ENCODE assay signal across 2 cellular contexts in the genomic region with DNA sequence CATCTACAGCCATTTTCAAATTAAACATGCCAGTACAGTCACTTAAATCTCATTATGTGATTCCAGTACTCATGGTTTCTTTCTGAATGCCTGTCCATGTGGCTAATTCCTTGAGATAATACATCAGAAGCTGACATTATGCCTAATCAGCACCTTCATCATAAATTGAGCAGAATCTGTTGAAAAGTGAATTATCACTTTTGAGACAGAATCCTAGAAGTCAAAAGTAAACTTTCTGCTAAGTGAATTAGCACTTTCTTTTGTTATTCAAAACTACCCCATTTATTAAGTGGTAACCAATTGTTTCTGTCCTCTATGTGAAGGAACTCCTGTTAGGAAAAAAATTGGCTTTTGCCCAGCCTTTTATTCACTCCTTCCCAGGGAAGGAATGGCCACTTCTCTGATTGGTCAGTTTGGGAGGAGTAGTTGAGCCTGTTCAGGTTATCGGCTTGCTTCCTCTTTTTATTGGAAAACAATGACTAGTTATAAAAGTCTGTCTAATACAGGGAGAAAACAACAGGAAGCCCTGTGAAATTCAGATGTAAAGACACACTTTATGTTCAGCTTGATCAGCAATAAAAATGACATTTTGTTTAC.
TF ChIP-seq lines count a peak whose summit lies in the region.

No MANE protein-coding gene starts in this region.

TF ChIP-seq in SK-N-SH, 30 proteins besides CTCF, POLR2A, EP300 and RAD21 (continued from another document):
- TF ChIP-seq, protein P1, sequence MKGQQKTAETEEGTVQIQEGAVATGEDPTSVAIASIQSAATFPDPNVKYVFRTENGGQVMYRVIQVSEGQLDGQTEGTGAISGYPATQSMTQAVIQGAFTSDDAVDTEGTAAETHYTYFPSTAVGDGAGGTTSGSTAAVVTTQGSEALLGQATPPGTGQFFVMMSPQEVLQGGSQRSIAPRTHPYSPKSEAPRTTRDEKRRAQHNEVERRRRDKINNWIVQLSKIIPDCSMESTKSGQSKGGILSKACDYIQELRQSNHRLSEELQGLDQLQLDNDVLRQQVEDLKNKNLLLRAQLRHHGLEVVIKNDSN (IDR thresholded peaks at IDR 0.05; ENCODE audit: borderline replicate concordance, low read depth), result no peak
- no peak for TF ChIP-seq NRF1 (IDR thresholded peaks at IDR 0.05; ENCODE audit: low read depth, low read length)
- TF ChIP-seq FOSL2 (IDR thresholded peaks at IDR 0.05; ENCODE audit: borderline replicate concordance, low read depth), result no peak
- no peak for TF ChIP-seq TEAD4 (IDR thresholded peaks at IDR 0.05; ENCODE audit: borderline replicate concordance, insufficient read depth)
- TF ChIP-seq GATA2 (CRISPR knock-in tag; IDR thresholded peaks at IDR 0.05), result no peak
- TF ChIP-seq, protein P2, sequence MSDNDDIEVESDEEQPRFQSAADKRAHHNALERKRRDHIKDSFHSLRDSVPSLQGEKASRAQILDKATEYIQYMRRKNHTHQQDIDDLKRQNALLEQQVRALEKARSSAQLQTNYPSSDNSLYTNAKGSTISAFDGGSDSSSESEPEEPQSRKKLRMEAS (IDR thresholded peaks at IDR 0.05; ENCODE audit: low read depth), result no peak
- TF ChIP-seq, protein P3, sequence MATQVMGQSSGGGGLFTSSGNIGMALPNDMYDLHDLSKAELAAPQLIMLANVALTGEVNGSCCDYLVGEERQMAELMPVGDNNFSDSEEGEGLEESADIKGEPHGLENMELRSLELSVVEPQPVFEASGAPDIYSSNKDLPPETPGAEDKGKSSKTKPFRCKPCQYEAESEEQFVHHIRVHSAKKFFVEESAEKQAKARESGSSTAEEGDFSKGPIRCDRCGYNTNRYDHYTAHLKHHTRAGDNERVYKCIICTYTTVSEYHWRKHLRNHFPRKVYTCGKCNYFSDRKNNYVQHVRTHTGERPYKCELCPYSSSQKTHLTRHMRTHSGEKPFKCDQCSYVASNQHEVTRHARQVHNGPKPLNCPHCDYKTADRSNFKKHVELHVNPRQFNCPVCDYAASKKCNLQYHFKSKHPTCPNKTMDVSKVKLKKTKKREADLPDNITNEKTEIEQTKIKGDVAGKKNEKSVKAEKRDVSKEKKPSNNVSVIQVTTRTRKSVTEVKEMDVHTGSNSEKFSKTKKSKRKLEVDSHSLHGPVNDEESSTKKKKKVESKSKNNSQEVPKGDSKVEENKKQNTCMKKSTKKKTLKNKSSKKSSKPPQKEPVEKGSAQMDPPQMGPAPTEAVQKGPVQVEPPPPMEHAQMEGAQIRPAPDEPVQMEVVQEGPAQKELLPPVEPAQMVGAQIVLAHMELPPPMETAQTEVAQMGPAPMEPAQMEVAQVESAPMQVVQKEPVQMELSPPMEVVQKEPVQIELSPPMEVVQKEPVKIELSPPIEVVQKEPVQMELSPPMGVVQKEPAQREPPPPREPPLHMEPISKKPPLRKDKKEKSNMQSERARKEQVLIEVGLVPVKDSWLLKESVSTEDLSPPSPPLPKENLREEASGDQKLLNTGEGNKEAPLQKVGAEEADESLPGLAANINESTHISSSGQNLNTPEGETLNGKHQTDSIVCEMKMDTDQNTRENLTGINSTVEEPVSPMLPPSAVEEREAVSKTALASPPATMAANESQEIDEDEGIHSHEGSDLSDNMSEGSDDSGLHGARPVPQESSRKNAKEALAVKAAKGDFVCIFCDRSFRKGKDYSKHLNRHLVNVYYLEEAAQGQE (IDR thresholded peaks at IDR 0.05; ENCODE audit: low read depth, low read length), result no peak
- TF ChIP-seq RCOR1 (IDR thresholded peaks at IDR 0.05; ENCODE audit: low read length), result no peak
TF ChIP-seq in SK-N-SH: peak in this region for 0.

TF ChIP-seq in SK-N-SH treated with all-trans-retinoic acid at 6 μM for 48 hours, 23 proteins besides CTCF, POLR2A, EP300 and RAD21 (continued from another document):
- TF ChIP-seq, protein P4, sequence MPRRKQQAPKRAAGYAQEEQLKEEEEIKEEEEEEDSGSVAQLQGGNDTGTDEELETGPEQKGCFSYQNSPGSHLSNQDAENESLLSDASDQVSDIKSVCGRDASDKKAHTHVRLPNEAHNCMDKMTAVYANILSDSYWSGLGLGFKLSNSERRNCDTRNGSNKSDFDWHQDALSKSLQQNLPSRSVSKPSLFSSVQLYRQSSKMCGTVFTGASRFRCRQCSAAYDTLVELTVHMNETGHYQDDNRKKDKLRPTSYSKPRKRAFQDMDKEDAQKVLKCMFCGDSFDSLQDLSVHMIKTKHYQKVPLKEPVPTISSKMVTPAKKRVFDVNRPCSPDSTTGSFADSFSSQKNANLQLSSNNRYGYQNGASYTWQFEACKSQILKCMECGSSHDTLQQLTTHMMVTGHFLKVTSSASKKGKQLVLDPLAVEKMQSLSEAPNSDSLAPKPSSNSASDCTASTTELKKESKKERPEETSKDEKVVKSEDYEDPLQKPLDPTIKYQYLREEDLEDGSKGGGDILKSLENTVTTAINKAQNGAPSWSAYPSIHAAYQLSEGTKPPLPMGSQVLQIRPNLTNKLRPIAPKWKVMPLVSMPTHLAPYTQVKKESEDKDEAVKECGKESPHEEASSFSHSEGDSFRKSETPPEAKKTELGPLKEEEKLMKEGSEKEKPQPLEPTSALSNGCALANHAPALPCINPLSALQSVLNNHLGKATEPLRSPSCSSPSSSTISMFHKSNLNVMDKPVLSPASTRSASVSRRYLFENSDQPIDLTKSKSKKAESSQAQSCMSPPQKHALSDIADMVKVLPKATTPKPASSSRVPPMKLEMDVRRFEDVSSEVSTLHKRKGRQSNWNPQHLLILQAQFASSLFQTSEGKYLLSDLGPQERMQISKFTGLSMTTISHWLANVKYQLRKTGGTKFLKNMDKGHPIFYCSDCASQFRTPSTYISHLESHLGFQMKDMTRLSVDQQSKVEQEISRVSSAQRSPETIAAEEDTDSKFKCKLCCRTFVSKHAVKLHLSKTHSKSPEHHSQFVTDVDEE (CRISPR knock-in tag; IDR thresholded peaks at IDR 0.05), result no peak
- no peak for TF ChIP-seq BACH2 (CRISPR knock-in tag; IDR thresholded peaks at IDR 0.05; ENCODE audit: borderline replicate concordance)
- TF ChIP-seq, protein P5, sequence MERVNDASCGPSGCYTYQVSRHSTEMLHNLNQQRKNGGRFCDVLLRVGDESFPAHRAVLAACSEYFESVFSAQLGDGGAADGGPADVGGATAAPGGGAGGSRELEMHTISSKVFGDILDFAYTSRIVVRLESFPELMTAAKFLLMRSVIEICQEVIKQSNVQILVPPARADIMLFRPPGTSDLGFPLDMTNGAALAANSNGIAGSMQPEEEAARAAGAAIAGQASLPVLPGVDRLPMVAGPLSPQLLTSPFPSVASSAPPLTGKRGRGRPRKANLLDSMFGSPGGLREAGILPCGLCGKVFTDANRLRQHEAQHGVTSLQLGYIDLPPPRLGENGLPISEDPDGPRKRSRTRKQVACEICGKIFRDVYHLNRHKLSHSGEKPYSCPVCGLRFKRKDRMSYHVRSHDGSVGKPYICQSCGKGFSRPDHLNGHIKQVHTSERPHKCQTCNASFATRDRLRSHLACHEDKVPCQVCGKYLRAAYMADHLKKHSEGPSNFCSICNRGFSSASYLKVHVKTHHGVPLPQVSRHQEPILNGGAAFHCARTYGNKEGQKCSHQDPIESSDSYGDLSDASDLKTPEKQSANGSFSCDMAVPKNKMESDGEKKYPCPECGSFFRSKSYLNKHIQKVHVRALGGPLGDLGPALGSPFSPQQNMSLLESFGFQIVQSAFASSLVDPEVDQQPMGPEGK (CRISPR knock-in tag; IDR thresholded peaks at IDR 0.05; ENCODE audit: borderline replicate concordance), result no peak
- TF ChIP-seq ZFP3 (CRISPR knock-in tag; IDR thresholded peaks at IDR 0.05), result no peak
- TF ChIP-seq, protein P6, sequence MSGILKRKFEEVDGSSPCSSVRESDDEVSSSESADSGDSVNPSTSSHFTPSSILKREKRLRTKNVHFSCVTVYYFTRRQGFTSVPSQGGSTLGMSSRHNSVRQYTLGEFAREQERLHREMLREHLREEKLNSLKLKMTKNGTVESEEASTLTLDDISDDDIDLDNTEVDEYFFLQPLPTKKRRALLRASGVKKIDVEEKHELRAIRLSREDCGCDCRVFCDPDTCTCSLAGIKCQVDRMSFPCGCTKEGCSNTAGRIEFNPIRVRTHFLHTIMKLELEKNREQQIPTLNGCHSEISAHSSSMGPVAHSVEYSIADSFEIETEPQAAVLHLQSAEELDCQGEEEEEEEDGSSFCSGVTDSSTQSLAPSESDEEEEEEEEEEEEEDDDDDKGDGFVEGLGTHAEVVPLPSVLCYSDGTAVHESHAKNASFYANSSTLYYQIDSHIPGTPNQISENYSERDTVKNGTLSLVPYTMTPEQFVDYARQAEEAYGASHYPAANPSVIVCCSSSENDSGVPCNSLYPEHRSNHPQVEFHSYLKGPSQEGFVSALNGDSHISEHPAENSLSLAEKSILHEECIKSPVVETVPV (CRISPR knock-in tag; IDR thresholded peaks at IDR 0.05), result no peak
- TF ChIP-seq ZNF565 (CRISPR knock-in tag; conservative IDR thresholded peaks at IDR 0.05; ENCODE audit: low read depth), result no peak
- no peak for TF ChIP-seq ZFP30 (CRISPR knock-in tag; IDR thresholded peaks at IDR 0.05)
- no peak for TF ChIP-seq PPARA (CRISPR knock-in tag; IDR thresholded peaks at IDR 0.05; ENCODE audit: borderline replicate concordance)
- TF ChIP-seq ZNF70 (CRISPR knock-in tag; IDR thresholded peaks at IDR 0.05), result no peak
- no peak for TF ChIP-seq TOX (CRISPR knock-in tag; IDR thresholded peaks at IDR 0.05; ENCODE audit: borderline replicate concordance)
- no peak for TF ChIP-seq SNAI2 (CRISPR knock-in tag; IDR thresholded peaks at IDR 0.05)
- TF ChIP-seq, protein P7, sequence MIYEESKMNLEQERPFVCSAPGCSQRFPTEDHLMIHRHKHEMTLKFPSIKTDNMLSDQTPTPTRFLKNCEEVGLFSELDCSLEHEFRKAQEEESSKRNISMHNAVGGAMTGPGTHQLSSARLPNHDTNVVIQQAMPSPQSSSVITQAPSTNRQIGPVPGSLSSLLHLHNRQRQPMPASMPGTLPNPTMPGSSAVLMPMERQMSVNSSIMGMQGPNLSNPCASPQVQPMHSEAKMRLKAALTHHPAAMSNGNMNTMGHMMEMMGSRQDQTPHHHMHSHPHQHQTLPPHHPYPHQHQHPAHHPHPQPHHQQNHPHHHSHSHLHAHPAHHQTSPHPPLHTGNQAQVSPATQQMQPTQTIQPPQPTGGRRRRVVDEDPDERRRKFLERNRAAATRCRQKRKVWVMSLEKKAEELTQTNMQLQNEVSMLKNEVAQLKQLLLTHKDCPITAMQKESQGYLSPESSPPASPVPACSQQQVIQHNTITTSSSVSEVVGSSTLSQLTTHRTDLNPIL (CRISPR knock-in tag; IDR thresholded peaks at IDR 0.05; ENCODE audit: low read depth), result no peak
- no peak for TF ChIP-seq CSDC2 (CRISPR knock-in tag; IDR thresholded peaks at IDR 0.05)
